16 cellular contexts compared by ENCODE assay signal in genomic region chr1:20693623-20694022, GRCh38. TPM values are rescaled to one million over a fixed set of nuclear protein-coding genes. Genes with fewer than 3 reads are reported as not detected.
DNase-seq lines count a peak whose midpoint lies in the region; TF ChIP-seq lines count a peak whose summit lies in the region.
"Had no signal": no experiment of that assay in that cellular context is flagged by ENCODE, and none has a peak within 500 bp of the region (broad histone marks: within the 10 kb centered on the region; RNA-seq: fewer than 3 reads in every experiment).

No MANE protein-coding gene starts in this region.

- TF ChIP-seq POLR2A in esophagus squamous epithelium (IDR thresholded peaks at IDR 0.05), result no peak

- H3K4me2 ChIP-seq in osteoblast (ENCODE audit: insufficient read depth, low read length), result no peak overlapping the region
- H3K4me2 ChIP-seq: GM23338 had no signal

- DNase-seq in RPMI8226 (peak; percentile 2), osteoblast (ENCODE audit: insufficient read length, low spot score, missing footprints) (peak; percentile 13), esophagus squamous epithelium (lab: John Stamatoyannopoulos, UW) (no peak)
- no peak for DNase-seq in stimulated activated CD4-positive, alpha-beta T cell treated with anti-CD3 and anti-CD28 coated beads, Interleukin-4, amount 100 ng/mL, for 24 hours
- no peak for DNase-seq in central memory CD4-positive, alpha-beta T cell
- DNase-seq: C1 segment of cervical spinal cord; Calu3; CD4-positive, alpha-beta memory T cell; COR-L47; DMS53; DMS79 treated with DMSO at 0.1 percent for 48 hours; GF-D8; H9; HFFc6 had no signal

- H3K27me3 ChIP-seq in osteoblast (ENCODE audit: insufficient read depth, low read length), result no peaks in the 10 kb centered on the region
- no peaks in the 10 kb centered on the region for H3K27me3 ChIP-seq in esophagus squamous epithelium

- H3K36me3 ChIP-seq in HEK293 (ENCODE audit: control insufficient read depth in 2 of 2, insufficient read depth in 1 of 2, low read length in 2 of 2) (peaks cover 0 to 6% of the 10 kb centered on the region in 2 experiments; a peak in 2 of 3 replicates), osteoblast (ENCODE audit: insufficient read depth, low read length) (no peaks in the 10 kb centered on the region), esophagus squamous epithelium (no peaks in the 10 kb centered on the region)

- no peak overlapping the region for H2AFZ ChIP-seq in osteoblast (ENCODE audit: low read length)
- H2AFZ ChIP-seq: GM23338 had no signal

- intact Hi-C loops in esophagus squamous epithelium (cut with DNase I), result no loop called here

- H3K9me3 ChIP-seq in HEK293 (ENCODE audit: control insufficient read depth, insufficient read depth, low read depth, low read length), result no peaks in the 10 kb centered on the region
- H3K9me3 ChIP-seq in osteoblast (ENCODE audit: low read depth, low read length), result no peaks in the 10 kb centered on the region
- no peaks in the 10 kb centered on the region for H3K9me3 ChIP-seq in esophagus squamous epithelium

- H4K20me1 ChIP-seq in osteoblast (ENCODE audit: insufficient read depth, low read length), result no peaks in the 10 kb centered on the region

- H3K79me2 ChIP-seq in osteoblast (ENCODE audit: insufficient read depth, low read length), result no peaks in the 10 kb centered on the region

- CTCF ChIA-PET in HEK293 (lab: Yijun Ruan, JAX), result interaction anchor here (0.7 to 1.1 kb wide), 3 partner anchors 10 to 151 kb away, joined by 3 read pairs; partner anchors contain the start of gene SH2D5

- WGBS in esophagus squamous epithelium, 2 donors, result 72 to 94% methylated on average over 2 of the region's 2 CpGs

- no peaks in the 10 kb centered on the region for H3K4me1 ChIP-seq in HEK293 (ENCODE audit: control insufficient read depth, insufficient read depth, low read length)
- H3K4me1 ChIP-seq in osteoblast (ENCODE audit: insufficient read depth, low read length), result peaks cover 14% of the 10 kb centered on the region
- H3K4me1 ChIP-seq in esophagus squamous epithelium, result peaks cover 4 to 18% (median 12%) of the 10 kb centered on the region in 3 donors

- TF ChIP-seq CTCF in HEK293 (tag by site-specific recombination; IDR thresholded peaks at IDR 0.05) (no peak), osteoblast (IDR thresholded peaks at IDR 0.05; ENCODE audit: extremely low read depth, low read depth, low read length) (no peak), esophagus squamous epithelium (IDR thresholded peaks at IDR 0.05) (no peak)

- H3K4me3 ChIP-seq in HEK293 (ENCODE audit: low read depth, low read length) (no peak overlapping the region), osteoblast (ENCODE audit: insufficient read depth, low read length) (no peak overlapping the region), esophagus squamous epithelium (no peak overlapping the region)
- H3K4me3 ChIP-seq: GM23338 had no signal

- POLR2A ChIA-PET in HEK293 (lab: Yijun Ruan, JAX), result no interaction called here

- H3K27ac ChIP-seq in HEK293 (ENCODE audit: extremely low read depth, low read depth, low read length) (no peak overlapping the region), osteoblast (ENCODE audit: low read depth, low read length) (no peak overlapping the region), esophagus squamous epithelium (no peak overlapping the region)

TF ChIP-seq in HEK293, 187 proteins besides CTCF, POLR2A, EP300 and RAD21:
- TF ChIP-seq KLF1 (tag by site-specific recombination; IDR thresholded peaks at IDR 0.05) (0 out of 2 replicates have a peak, but pooled peaks have one; percentile 11), ZNF18 (tag by site-specific recombination; IDR thresholded peaks at IDR 0.05) (peak; percentile 99), ZNF433 (tag by site-specific recombination; IDR thresholded peaks at IDR 0.05; ENCODE audit: low read depth) (no peak), TSHZ1 (tag by site-specific recombination; IDR thresholded peaks at IDR 0.05; ENCODE audit: borderline replicate concordance) (no peak), ZNF776 (tag by site-specific recombination; IDR thresholded peaks at IDR 0.05; ENCODE audit: borderline replicate concordance) (no peak)
TF ChIP-seq in HEK293: peak in this region for 2.

RNA-seq across cellular contexts. Expression of gene KIF17, which starts 24.2 kb away (rescaled TPM):
- total RNA-seq in osteoblast, result 0.29 and 0.36 TPM in 2 replicates
- 1 to 10 TPM in 1 of 4 donors, under 1 TPM in 2, not detected in 1; 0.57 to 1.9 (median 0.85) TPM for total RNA-seq in esophagus squamous epithelium
- total RNA-seq: Calu3; CD4-positive, alpha-beta memory T cell had no signal

RNA-seq across cellular contexts. Expression of gene DDOST, which starts 32.5 kb away (rescaled TPM):
- total RNA-seq in osteoblast (291 and 293 TPM in 2 replicates), esophagus squamous epithelium (100 to 1,000 TPM; 106 to 183 (median 127) TPM)

RNA-seq across cellular contexts. Expression of gene SH2D5, which starts 38.9 kb away (rescaled TPM):
- total RNA-seq in osteoblast (1.4 and 1.8 TPM in 2 replicates), esophagus squamous epithelium (1 to 10 TPM in 1 of 4 donors, under 1 TPM in 2, not detected in 1; 0.57 to 1.1 (median 0.79) TPM)

Comparison
In these comparisons a context has a peak if more than half of its experiments do, and no peak if none do; other contexts are left out.
1. DNase-seq: peak in RPMI8226 (single experiment) and osteoblast (single experiment); none in esophagus squamous epithelium (single experiment), stimulated activated CD4-positive, alpha-beta T cell treated with anti-CD3 and anti-CD28 coated beads, Interleukin-4, amount 100 ng/mL, for 24 hours (single experiment) and central memory CD4-positive, alpha-beta T cell (single experiment).